ENCODE assay signal across 1 cellular context in the genomic region with DNA sequence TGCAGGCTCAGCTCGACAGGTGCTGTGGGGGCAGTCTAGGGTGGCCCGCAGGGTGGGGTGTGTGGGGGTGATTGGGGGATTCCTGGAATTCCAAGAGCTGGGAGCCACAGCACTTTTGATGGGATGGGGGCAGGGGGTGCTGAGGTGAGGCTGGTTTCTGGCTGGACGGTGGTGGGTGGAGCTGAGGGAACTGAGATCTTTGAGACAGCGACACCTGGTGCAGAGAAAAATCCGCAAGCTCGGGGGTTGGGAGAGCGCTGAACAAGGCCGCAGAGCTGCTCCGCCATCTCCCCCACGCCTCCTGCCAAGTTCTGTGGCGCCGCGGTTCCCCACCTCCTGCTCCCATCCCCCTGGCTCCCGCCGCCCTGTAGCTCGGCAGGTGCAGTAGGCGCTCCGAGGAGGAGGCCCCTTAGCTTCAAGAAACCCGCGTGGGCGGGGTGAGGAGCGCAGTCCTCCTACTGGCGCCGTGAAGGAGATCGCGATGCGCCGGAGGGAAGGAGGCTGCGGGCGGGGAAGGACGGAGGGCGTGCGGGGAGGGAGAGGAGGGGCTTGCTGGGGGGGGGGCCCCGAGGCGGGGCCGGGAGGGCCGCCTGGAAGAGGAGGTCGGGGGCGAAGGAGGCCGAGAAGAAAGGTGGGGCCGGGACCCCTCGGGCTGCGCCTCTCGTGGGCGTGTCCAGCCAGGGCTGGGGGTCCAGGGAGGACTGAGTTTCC.
TF ChIP-seq lines count a peak whose summit lies in the region.

No MANE protein-coding gene starts in this region.

TF ChIP-seq in HepG2, 621 proteins besides CTCF, POLR2A, EP300 and RAD21 (continued from another document):
- TF ChIP-seq, protein P1, sequence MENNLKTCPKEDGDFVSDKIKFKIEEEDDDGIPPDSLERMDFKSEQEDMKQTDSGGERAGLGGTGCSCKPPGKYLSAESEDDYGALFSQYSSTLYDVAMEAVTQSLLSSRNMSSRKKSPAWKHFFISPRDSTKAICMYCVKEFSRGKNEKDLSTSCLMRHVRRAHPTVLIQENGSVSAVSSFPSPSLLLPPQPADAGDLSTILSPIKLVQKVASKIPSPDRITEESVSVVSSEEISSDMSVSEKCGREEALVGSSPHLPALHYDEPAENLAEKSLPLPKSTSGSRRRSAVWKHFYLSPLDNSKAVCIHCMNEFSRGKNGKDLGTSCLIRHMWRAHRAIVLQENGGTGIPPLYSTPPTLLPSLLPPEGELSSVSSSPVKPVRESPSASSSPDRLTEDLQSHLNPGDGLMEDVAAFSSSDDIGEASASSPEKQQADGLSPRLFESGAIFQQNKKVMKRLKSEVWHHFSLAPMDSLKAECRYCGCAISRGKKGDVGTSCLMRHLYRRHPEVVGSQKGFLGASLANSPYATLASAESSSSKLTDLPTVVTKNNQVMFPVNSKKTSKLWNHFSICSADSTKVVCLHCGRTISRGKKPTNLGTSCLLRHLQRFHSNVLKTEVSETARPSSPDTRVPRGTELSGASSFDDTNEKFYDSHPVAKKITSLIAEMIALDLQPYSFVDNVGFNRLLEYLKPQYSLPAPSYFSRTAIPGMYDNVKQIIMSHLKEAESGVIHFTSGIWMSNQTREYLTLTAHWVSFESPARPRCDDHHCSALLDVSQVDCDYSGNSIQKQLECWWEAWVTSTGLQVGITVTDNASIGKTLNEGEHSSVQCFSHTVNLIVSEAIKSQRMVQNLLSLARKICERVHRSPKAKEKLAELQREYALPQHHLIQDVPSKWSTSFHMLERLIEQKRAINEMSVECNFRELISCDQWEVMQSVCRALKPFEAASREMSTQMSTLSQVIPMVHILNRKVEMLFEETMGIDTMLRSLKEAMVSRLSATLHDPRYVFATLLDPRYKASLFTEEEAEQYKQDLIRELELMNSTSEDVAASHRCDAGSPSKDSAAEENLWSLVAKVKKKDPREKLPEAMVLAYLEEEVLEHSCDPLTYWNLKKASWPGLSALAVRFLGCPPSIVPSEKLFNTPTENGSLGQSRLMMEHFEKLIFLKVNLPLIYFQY (CRISPR knock-in tag; IDR thresholded peaks at IDR 0.05; ENCODE audit: borderline replicate concordance): no peak
- TF ChIP-seq ZNF10 (CRISPR knock-in tag; IDR thresholded peaks at IDR 0.05; ENCODE audit: borderline replicate concordance, low read depth) (no peak), PCBP1 (IDR thresholded peaks at IDR 0.05; ENCODE audit: borderline replicate concordance, low read depth, low read length) (0 out of 2 replicates have a peak, but pooled peaks have one; percentile 79), ZSCAN22 (CRISPR knock-in tag; IDR thresholded peaks at IDR 0.05) (no peak), NFIB (CRISPR knock-in tag; IDR thresholded peaks at IDR 0.05; ENCODE audit: borderline replicate concordance) (no peak; the same call in 1 of the 2 replicates), ZNF256 (CRISPR knock-in tag; conservative IDR thresholded peaks at IDR 0.05) (no peak), ZNF720 (CRISPR knock-in tag; IDR thresholded peaks at IDR 0.05) (no peak), CBX1 (IDR thresholded peaks at IDR 0.05; ENCODE audit: low read depth) (no peak), TBX2 (CRISPR knock-in tag; IDR thresholded peaks at IDR 0.05; ENCODE audit: borderline replicate concordance) (0 out of 2 replicates have a peak, but pooled peaks have one; percentile 24), ZNF777 (CRISPR knock-in tag; IDR thresholded peaks at IDR 0.05) (peak; percentile 32; the same call in 1 of the 2 replicates)
